Comparison of ENCODE assay signal across 20 cellular contexts in the genomic region with DNA sequence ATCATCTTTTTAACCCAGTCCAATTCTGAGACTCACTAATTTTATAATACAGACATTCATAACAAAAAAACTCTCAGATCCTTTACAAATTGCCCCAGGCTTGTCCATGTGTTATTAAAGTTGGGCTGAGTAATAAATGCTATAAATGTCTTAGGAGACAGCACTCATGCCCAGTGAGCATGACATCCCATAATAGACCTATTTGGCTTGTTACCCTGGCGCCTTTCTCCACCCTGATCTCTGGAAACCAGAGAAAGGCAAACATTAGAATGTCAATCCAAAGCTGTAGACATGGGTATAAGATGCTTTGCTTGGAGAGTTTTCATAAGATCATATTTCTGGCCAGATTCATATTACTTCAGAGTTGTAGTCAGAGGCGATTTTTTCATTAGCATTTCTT.
DNase-seq lines count a peak whose midpoint lies in the region; ATAC-seq and TF ChIP-seq lines count a peak whose summit lies in the region.
"Had no signal": no experiment of that assay in that cellular context is flagged by ENCODE, and none has a peak within 500 bp of the region (broad histone marks: within the 10 kb centered on the region; RNA-seq: fewer than 3 reads in every experiment).

No MANE protein-coding gene starts in this region.

- no peaks in the 10 kb centered on the region for H3K36me3 ChIP-seq in adipocyte (ENCODE audit: control insufficient read depth, insufficient read depth, low read length, severe bottlenecking)
- H3K36me3 ChIP-seq: prostate gland, SJCRH30 had no signal

- H3K27me3 ChIP-seq in adipocyte (replicated peaks; ENCODE audit: control insufficient read depth, insufficient read depth, low read length) = no peaks in the 10 kb centered on the region
- H3K27me3 ChIP-seq in foreskin keratinocyte = peaks cover 10% of the 10 kb centered on the region
- H3K27me3 ChIP-seq: SJCRH30 had no signal

- CTCF ChIA-PET in GM10248 (lab: Yijun Ruan, JAX) = no interaction called here

- no peak overlapping the region for H3K4me3 ChIP-seq in adipocyte (ENCODE audit: low read length)
- H3K4me3 ChIP-seq: A549, prostate gland, SJCRH30 had no signal

- H3K9ac ChIP-seq in adipocyte (ENCODE audit: low read length) = no peak overlapping the region

- POLR2A ChIA-PET in GM10248 (lab: Yijun Ruan, JAX) = no interaction called here

- DNase-seq in left ventricle myocardium superior (no peak), Right ventricle myocardium superior (no peak), adipocyte (ENCODE audit: low read depth) (peak; percentile 81), foreskin keratinocyte (peak in 1 of 2 donors; percentile 72), cerebellar cortex (ENCODE audit: low spot score) (no peak), substantia nigra (lab: John Stamatoyannopoulos, UW) (no peak), GM10248 (ENCODE audit: extremely low spot score) (no peak)
- DNase-seq in effector CD4-positive, alpha-beta T cell = no peak
- DNase-seq: activated CD8-positive, alpha-beta memory T cell treated with anti-CD3 and anti-CD28 coated beads, Interleukin-2, amount 50 U/mL, for 48 hours; activated gamma-delta T cell; amygdala; CD4-positive, CD25-positive, alpha-beta regulatory T cell; left colon; OCI-M1; SJCRH30; stimulated activated CD4-positive, alpha-beta T cell treated with anti-CD3 and anti-CD28 coated beads, Interleukin-4, amount 100 ng/mL, for 4 hours; T-helper 2 cell had no signal

- ATAC-seq in left ventricle myocardium superior (peak; percentile 27), Right ventricle myocardium superior (ENCODE audit: poor library complexity) (no peak), foreskin keratinocyte (peak; percentile 9)
- ATAC-seq: A549, left colon had no signal

- H3K4me1 ChIP-seq in adipocyte (ENCODE audit: control insufficient read depth, insufficient read depth, low read length) (peaks cover 5% of the 10 kb centered on the region), foreskin keratinocyte (peaks cover 9% of the 10 kb centered on the region)
- H3K4me1 ChIP-seq: A549, prostate gland had no signal

- H3K9me3 ChIP-seq in adipocyte (ENCODE audit: control insufficient read depth, low read length) = no peaks in the 10 kb centered on the region
- H3K9me3 ChIP-seq: A549, prostate gland, SJCRH30 had no signal

- TF ChIP-seq CTCF in foreskin keratinocyte (conservative IDR thresholded peaks at IDR 0.05) = no peak
- TF ChIP-seq CTCF in GM10248 (IDR thresholded peaks at IDR 0.05; ENCODE audit: control extremely low read depth, extremely low read depth, low read depth, missing control alignments) = no peak

- H3K27ac ChIP-seq in foreskin keratinocyte (no peak overlapping the region), substantia nigra (ENCODE audit: low read depth, low read length, poor library complexity, severe bottlenecking) (no peak overlapping the region)
- H3K27ac ChIP-seq: A549, prostate gland, SJCRH30, VCaP had no signal

- intact Hi-C loops in left ventricle myocardium superior (cut with micrococcal nuclease) = no loop called here
- intact Hi-C loops in Right ventricle myocardium superior (cut with DNase I) = no loop called here
